In genomic region chrX:7110821-7111276, GRCh38 we compare ENCODE assay signal across 8 cellular contexts. TPM values are rescaled to one million over a fixed set of nuclear protein-coding genes. Genes with fewer than 3 reads are reported as not detected.
A peak's percentile ranks its signal among the peaks of the same experiment; 100 is the strongest.
DNase-seq lines count a peak whose midpoint lies in the region; ATAC-seq and TF ChIP-seq lines count a peak whose summit lies in the region.

No MANE protein-coding gene starts in this region.

- TF ChIP-seq CTCF in fibroblast of mammary gland (conservative IDR thresholded peaks at IDR 0.05; ENCODE audit: control insufficient read depth, insufficient read depth, low read depth, low read length) (no peak), omental fat pad (IDR thresholded peaks at IDR 0.05) (no peak)

- H3K4me3 ChIP-seq in fibroblast of mammary gland (ENCODE audit: control insufficient read depth, low read depth, low read length), result no peak overlapping the region

- ATAC-seq in GM18511 (IDR thresholded peaks at IDR 0.05; ENCODE audit: unreplicated experiment) (peak; percentile 52), GM21825 (IDR thresholded peaks at IDR 0.05; ENCODE audit: unreplicated experiment) (peak; percentile 65), omental fat pad (ENCODE audit: low FRiP score) (no peak)

- DNase-seq in LHCN-M2 (ENCODE audit: low read depth) (peak; percentile 39), fibroblast of mammary gland (ENCODE audit: low read depth) (peak; percentile 39), ureter (ENCODE audit: low spot score) (no peak), T1000 (lab: John Stamatoyannopoulos, UW) (no peak), omental fat pad (ENCODE audit: low spot score) (no peak)
- no peak for DNase-seq in stimulated activated CD4-positive, alpha-beta T cell treated with anti-CD3 and anti-CD28 coated beads, Interleukin-2, amount 100 ng/mL, for 24 hours

RNA-seq across cellular contexts. Expression of gene STS, which starts 36.7 kb away (rescaled TPM):
- 7.9 and 10.0 TPM in 2 replicates for total RNA-seq in LHCN-M2 (2014; rRNA removed)
- polyA plus RNA-seq in LHCN-M2 (2012), result 5.7 TPM
- total RNA-seq in ureter, result 26.4 TPM
- total RNA-seq in omental fat pad, result 10 to 100 TPM in 3 of 4 donors, 1 to 10 TPM in 1; 8.6 to 23.9 (median 14.9) TPM

RNA-seq across cellular contexts. Expression of gene PUDP, which starts 37.1 kb away (rescaled TPM):
- total RNA-seq in LHCN-M2 (2014; rRNA removed) (13.2 and 27.5 TPM in 2 replicates), ureter (33.7 TPM), omental fat pad (10 to 100 TPM in 3 of 4 donors, 1 to 10 TPM in 1; 5.5 to 15.5 (median 11.9) TPM)
- polyA plus RNA-seq in LHCN-M2 (2012), result 14.2 TPM

Comparison
In these comparisons a context has a peak if more than half of its experiments do, and no peak if none do; other contexts are left out.
1. DNase-seq: peak in LHCN-M2 (single experiment) and fibroblast of mammary gland (single experiment); none in ureter (single experiment), stimulated activated CD4-positive, alpha-beta T cell treated with anti-CD3 and anti-CD28 coated beads, Interleukin-2, amount 100 ng/mL, for 24 hours (0 of 2), T1000 (single experiment) and omental fat pad (single experiment).